17 cellular contexts compared by ENCODE assay signal in the genomic region with DNA sequence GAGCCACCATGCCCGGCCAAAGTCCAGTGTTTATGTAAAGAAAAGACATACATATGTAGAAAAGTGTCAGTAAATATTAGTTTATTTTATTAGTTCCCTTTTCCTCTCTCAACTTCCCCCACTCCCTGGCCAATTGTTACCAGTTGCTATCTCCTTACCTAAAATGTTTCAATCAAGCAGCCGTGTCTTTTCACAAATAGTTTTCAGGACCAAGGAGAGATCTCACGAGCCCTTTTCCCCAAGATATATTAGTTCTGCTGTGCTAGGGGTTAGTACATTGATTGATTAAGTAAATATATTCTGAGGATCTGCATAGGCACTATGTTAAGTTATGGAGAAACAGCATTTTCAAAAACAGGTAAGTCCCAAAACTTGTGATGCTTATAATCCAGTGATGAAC.
DNase-seq lines count a peak whose midpoint lies in the region; ATAC-seq and TF ChIP-seq lines count a peak whose summit lies in the region.
"Had no signal": no experiment of that assay in that cellular context is flagged by ENCODE, and none has a peak within 500 bp of the region (broad histone marks: within the 10 kb centered on the region; RNA-seq: fewer than 3 reads in every experiment).

No MANE protein-coding gene starts in this region.

- H3K9me2 ChIP-seq in HCT116 (ENCODE audit: insufficient read depth), result no peaks in the 10 kb centered on the region

- H3K4me1 Mint-ChIP-seq in activated T-cell treated with anti-CD3 and anti-CD28 coated beads, Interleukin-2, amount 50 U/mL, for 4 hours (ENCODE audit: low read depth), result no peaks in the 10 kb centered on the region
- H3K4me1 Mint-ChIP-seq: CD8-positive, alpha-beta memory T cell had no signal

- CTCF ChIA-PET in HCT116 (lab: Charles Lee), result no interaction called here

- H3K27me3 Mint-ChIP-seq in activated T-cell treated with anti-CD3 and anti-CD28 coated beads, Interleukin-2, amount 50 U/mL, for 4 hours (ENCODE audit: low read depth), result no peaks in the 10 kb centered on the region
- H3K27me3 Mint-ChIP-seq: CD8-positive, alpha-beta memory T cell had no signal

- no peak for TF ChIP-seq CTCF in HCT116 (IDR thresholded peaks at IDR 0.05 in 2 of 3, conservative IDR thresholded peaks at IDR 0.05 in 1 of 3; ENCODE audit: borderline replicate concordance in 1 of 3, insufficient read depth in 1 of 3, low read depth in 2 of 3, low read length in 2 of 3)
- TF ChIP-seq CTCF in fibroblast of the aortic adventitia (IDR thresholded peaks at IDR 0.05; ENCODE audit: insufficient read depth, low read length), result no peak

- H3K36me3 Mint-ChIP-seq in activated T-cell treated with anti-CD3 and anti-CD28 coated beads, Interleukin-2, amount 50 U/mL, for 4 hours (ENCODE audit: insufficient read depth), result no peaks in the 10 kb centered on the region
- H3K36me3 Mint-ChIP-seq: CD8-positive, alpha-beta memory T cell had no signal

- in situ Hi-C loops in ACHN (cut with HindIII; ENCODE audit: low pct_ligation_motif_present, low pct_unique_long_range_greater_than_20kb, low sequenced_read_pairs), result no loop called here

- no peaks in the 10 kb centered on the region for H3K36me3 ChIP-seq in HCT116 (ENCODE audit: control insufficient read depth in 1 of 2, insufficient read depth in 2 of 2, low read length in 2 of 2)

- H3K9ac ChIP-seq in HCT116 (ENCODE audit: low read length), result no peak overlapping the region
- H3K9ac ChIP-seq: KMS-11 had no signal

- H2AFZ ChIP-seq in HCT116 (ENCODE audit: low read depth, low read length, poor library complexity, severe bottlenecking), result no peak overlapping the region

- no peaks in the 10 kb centered on the region for H3K79me2 ChIP-seq in HCT116 (ENCODE audit: insufficient read depth, low read length)

- intact Hi-C loops in HCT116 (cut with micrococcal nuclease), result no loop called here

- peaks cover 7% of the 10 kb centered on the region for H3K9me3 Mint-ChIP-seq in activated T-cell treated with anti-CD3 and anti-CD28 coated beads, Interleukin-2, amount 50 U/mL, for 4 hours

- H3K4me2 ChIP-seq in HCT116 (ENCODE audit: low read length), result no peak overlapping the region
- H3K4me2 ChIP-seq: KMS-11 had no signal

- no peak for TF ChIP-seq RAD21 in HCT116 (IDR thresholded peaks at IDR 0.05; ENCODE audit: low read depth)

- BruUV-seq in HCT116 (replicated peaks; lab: Mats Ljungman, UMichigan), result no TSS peak

- RAD21 ChIA-PET in HCT116 (lab: Charles Lee; ENCODE audit: low non-redundant PET in 1 of 2, low total read pairs in 2 of 2, uncharacterized antibody in 2 of 2, unreplicated experiment in 2 of 2), result no interaction called here

- H3K4me3 ChIP-seq in HCT116 (replicated peaks in 1 of 2; ENCODE audit: low read depth in 1 of 2, low read length in 2 of 2) (no peak overlapping the region), fibroblast of the aortic adventitia (ENCODE audit: low read depth, low read length) (no peak overlapping the region)

- no peaks in the 10 kb centered on the region for H3K4me1 ChIP-seq in HCT116 (ENCODE audit: control insufficient read depth in 1 of 2, insufficient read depth in 2 of 2, low read length in 2 of 2)

- no peaks in the 10 kb centered on the region for H3K9me3 ChIP-seq in HCT116 (ENCODE audit: control insufficient read depth in 1 of 2, insufficient read depth in 1 of 2, low read depth in 1 of 2, low read length in 2 of 2)

- DNase-seq in ACHN (peak; percentile 1), HCT116 (ENCODE audit: low read depth, low spot score) (no peak), fibroblast of the aortic adventitia (ENCODE audit: low read depth) (peak; percentile 21), NCI-H524 treated with DMSO at 0.1 percent for 48 hours (lab: John Stamatoyannopoulos, UW) (no peak), NCI-H510A treated with DMSO at 0.1 percent for 48 hours (lab: John Stamatoyannopoulos, UW) (no peak)
- no peak for DNase-seq in activated T-cell treated with anti-CD3 and anti-CD28 coated beads, Interleukin-2, amount 50 U/mL, for 4 hours
- DNase-seq: C1 segment of cervical spinal cord; CD8-positive, alpha-beta memory T cell; HCEC 1CT; NCI-H1417 treated with DMSO at 0.1 percent for 48 hours; NCI-H1930; NCI-H345; NCI-H526 treated with DMSO at 0.1 percent for 48 hours; SHP77 had no signal

- TF ChIP-seq POLR2A in HCT116 (IDR thresholded peaks at IDR 0.05; ENCODE audit: borderline replicate concordance, extremely low read depth, insufficient read depth, insufficient read length), result no peak

- ATAC-seq in HCT116, result no peak
- no peak for ATAC-seq in activated T-cell treated with anti-CD3 and anti-CD28 coated beads, Interleukin-2, amount 50 U/mL, for 4 hours
- ATAC-seq in GM21528 (IDR thresholded peaks at IDR 0.05; ENCODE audit: low FRiP score, unreplicated experiment), result no peak

- no peak overlapping the region for H3K4me3 Mint-ChIP-seq in activated T-cell treated with anti-CD3 and anti-CD28 coated beads, Interleukin-2, amount 50 U/mL, for 4 hours
- H3K4me3 Mint-ChIP-seq: CD8-positive, alpha-beta memory T cell had no signal

- POLR2A ChIA-PET in HCT116 (lab: Charles Lee), result no interaction called here

- no peaks in the 10 kb centered on the region for H4K20me1 ChIP-seq in HCT116 (ENCODE audit: insufficient read depth)

- no peak overlapping the region for H3K27ac ChIP-seq in HCT116 (ENCODE audit: low read depth, low read length)
- H3K27ac ChIP-seq: KMS-11 had no signal

- H3K27me3 ChIP-seq in HCT116 (ENCODE audit: insufficient read depth, low read length), result no peaks in the 10 kb centered on the region

TF ChIP-seq in HCT116, 20 proteins besides CTCF, POLR2A, EP300 and RAD21:
- TF ChIP-seq, protein P1, sequence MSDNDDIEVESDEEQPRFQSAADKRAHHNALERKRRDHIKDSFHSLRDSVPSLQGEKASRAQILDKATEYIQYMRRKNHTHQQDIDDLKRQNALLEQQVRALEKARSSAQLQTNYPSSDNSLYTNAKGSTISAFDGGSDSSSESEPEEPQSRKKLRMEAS (IDR thresholded peaks at IDR 0.05), result no peak
- TF ChIP-seq, protein P2, sequence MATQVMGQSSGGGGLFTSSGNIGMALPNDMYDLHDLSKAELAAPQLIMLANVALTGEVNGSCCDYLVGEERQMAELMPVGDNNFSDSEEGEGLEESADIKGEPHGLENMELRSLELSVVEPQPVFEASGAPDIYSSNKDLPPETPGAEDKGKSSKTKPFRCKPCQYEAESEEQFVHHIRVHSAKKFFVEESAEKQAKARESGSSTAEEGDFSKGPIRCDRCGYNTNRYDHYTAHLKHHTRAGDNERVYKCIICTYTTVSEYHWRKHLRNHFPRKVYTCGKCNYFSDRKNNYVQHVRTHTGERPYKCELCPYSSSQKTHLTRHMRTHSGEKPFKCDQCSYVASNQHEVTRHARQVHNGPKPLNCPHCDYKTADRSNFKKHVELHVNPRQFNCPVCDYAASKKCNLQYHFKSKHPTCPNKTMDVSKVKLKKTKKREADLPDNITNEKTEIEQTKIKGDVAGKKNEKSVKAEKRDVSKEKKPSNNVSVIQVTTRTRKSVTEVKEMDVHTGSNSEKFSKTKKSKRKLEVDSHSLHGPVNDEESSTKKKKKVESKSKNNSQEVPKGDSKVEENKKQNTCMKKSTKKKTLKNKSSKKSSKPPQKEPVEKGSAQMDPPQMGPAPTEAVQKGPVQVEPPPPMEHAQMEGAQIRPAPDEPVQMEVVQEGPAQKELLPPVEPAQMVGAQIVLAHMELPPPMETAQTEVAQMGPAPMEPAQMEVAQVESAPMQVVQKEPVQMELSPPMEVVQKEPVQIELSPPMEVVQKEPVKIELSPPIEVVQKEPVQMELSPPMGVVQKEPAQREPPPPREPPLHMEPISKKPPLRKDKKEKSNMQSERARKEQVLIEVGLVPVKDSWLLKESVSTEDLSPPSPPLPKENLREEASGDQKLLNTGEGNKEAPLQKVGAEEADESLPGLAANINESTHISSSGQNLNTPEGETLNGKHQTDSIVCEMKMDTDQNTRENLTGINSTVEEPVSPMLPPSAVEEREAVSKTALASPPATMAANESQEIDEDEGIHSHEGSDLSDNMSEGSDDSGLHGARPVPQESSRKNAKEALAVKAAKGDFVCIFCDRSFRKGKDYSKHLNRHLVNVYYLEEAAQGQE (IDR thresholded peaks at IDR 0.05; ENCODE audit: low read depth), result peak; percentile 33

TF ChIP-seq in PFSK-1, 5 proteins besides CTCF, POLR2A, EP300 and RAD21:
- TF ChIP-seq FOXP2 (optimal IDR thresholded peaks at IDR 0.05; ENCODE audit: borderline replicate concordance, extremely low read depth, extremely low read length, insufficient read depth) (no peak), SIN3A (IDR thresholded peaks at IDR 0.05; ENCODE audit: borderline replicate concordance, insufficient read depth, low read length) (no peak), TAF1 (IDR thresholded peaks at IDR 0.05; ENCODE audit: borderline replicate concordance, insufficient read depth, low read length) (no peak)
- TF ChIP-seq, protein P2 (IDR thresholded peaks at IDR 0.05; ENCODE audit: insufficient read depth in 1 of 2, low read depth in 2 of 2, low read length in 2 of 2), result peak; percentile 37 to 87; a peak in 3 of 4 replicates

Comparison
In these comparisons a context has a peak if more than half of its experiments do, and no peak if none do; other contexts are left out.
1. DNase-seq: peak in ACHN (single experiment) and fibroblast of the aortic adventitia (single experiment); none in HCT116 (single experiment), activated T-cell treated with anti-CD3 and anti-CD28 coated beads, Interleukin-2, amount 50 U/mL, for 4 hours (single experiment), NCI-H524 treated with DMSO at 0.1 percent for 48 hours (single experiment) and NCI-H510A treated with DMSO at 0.1 percent for 48 hours (single experiment).